Comparison of ENCODE assay signal across 9 cellular contexts in the genomic region with DNA sequence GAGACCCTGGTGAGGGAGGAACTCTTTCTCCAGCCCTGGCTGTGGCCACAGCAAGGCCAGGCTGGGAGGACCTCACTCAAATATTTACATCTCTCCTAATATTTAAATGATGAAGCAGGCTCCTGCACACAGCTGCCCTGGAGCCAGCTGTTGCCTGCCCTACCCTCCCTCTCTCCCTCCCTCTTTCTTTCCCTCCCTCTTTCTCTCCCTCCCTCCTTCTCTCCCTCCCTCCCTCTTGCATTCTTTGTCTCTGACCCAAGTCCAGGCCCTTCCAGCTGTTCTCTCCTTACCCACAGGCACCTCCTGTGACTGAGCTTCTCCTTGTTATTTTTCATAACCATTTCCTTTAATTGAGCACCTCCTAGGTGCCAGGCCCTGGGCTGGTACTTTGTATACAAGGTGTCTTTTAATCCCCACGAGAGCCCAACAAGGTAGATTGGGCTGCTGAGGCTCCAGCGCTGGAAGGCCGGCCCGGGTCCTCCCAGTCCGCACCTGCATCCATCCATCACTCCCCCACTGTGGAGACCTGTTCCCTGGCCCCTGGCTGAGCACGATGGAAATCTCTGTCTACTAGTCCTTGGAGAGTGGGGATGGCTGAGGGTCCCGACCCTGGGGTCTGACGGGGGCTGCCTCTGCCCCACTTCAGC.
DNase-seq lines count a peak whose midpoint lies in the region; ATAC-seq and TF ChIP-seq lines count a peak whose summit lies in the region.
"Had no signal": no experiment of that assay in that cellular context is flagged by ENCODE, and none has a peak within 500 bp of the region (broad histone marks: within the 10 kb centered on the region; RNA-seq: fewer than 3 reads in every experiment).

No MANE protein-coding gene starts in this region.

- no peaks in the 10 kb centered on the region for H3K9me3 ChIP-seq in gastrocnemius medialis

- no peak for TF ChIP-seq POLR2A in gastrocnemius medialis (IDR thresholded peaks at IDR 0.05)

- DNase-seq in DMS 273 treated with DMSO at 0.1 percent for 48 hours (lab: John Stamatoyannopoulos, UW), result peak; percentile 19
- DNase-seq in NCI-H69 (lab: John Stamatoyannopoulos, UW), result peak; percentile 75
- DNase-seq in fibroblast of the conjunctiva (ENCODE audit: low read depth), result peak; percentile 45
- no peak for DNase-seq in gastrocnemius medialis
- DNase-seq in NCI-H82 treated with DMSO at 0.1 percent for 48 hours (lab: John Stamatoyannopoulos, UW; ENCODE audit: unreplicated experiment), result no peak
- DNase-seq in effector CD4-positive, alpha-beta T cell, result no peak
- no peak for DNase-seq in HPDE6-E6E7 (ENCODE audit: extremely low spot score)
- DNase-seq: WERI-Rb-1 had no signal

- no peaks in the 10 kb centered on the region for H3K27me3 ChIP-seq in gastrocnemius medialis

- in situ Hi-C loops in gastrocnemius medialis (cut with MboI; ENCODE audit: low sequenced_read_pairs in 4 of 4), result no loop called here

- H3K4me1 ChIP-seq in gastrocnemius medialis, result peaks cover 78 to 96% of the 10 kb centered on the region in 2 donors

- ATAC-seq in gastrocnemius medialis, result peak in 1 of 2 donors; percentile 52
- no peak for ATAC-seq in HG03045 (IDR thresholded peaks at IDR 0.05; ENCODE audit: unreplicated experiment)

- no peak overlapping the region for H3K4me3 ChIP-seq in gastrocnemius medialis

- TF ChIP-seq CTCF in gastrocnemius medialis (IDR thresholded peaks at IDR 0.05 in 4 of 5, conservative IDR thresholded peaks at IDR 0.05 in 1 of 5), result no peak

- H3K36me3 ChIP-seq in gastrocnemius medialis, result no peaks in the 10 kb centered on the region

- H3K27ac ChIP-seq in gastrocnemius medialis, result peak overlapping the region in 3 of 4 donors; percentile 72 to 81 (median 79)

- intact Hi-C loops in gastrocnemius medialis (cut with DNase I; ENCODE audit: low total_unique reads), result no loop called here

Comparison
In these comparisons a context has a peak if more than half of its experiments do, and no peak if none do; other contexts are left out.
1. DNase-seq: peak in DMS 273 treated with DMSO at 0.1 percent for 48 hours (single experiment), NCI-H69 (single experiment) and fibroblast of the conjunctiva (single experiment); none in gastrocnemius medialis (0 of 2), NCI-H82 treated with DMSO at 0.1 percent for 48 hours (single experiment), effector CD4-positive, alpha-beta T cell (single experiment) and HPDE6-E6E7 (single experiment).